In the genomic region with DNA sequence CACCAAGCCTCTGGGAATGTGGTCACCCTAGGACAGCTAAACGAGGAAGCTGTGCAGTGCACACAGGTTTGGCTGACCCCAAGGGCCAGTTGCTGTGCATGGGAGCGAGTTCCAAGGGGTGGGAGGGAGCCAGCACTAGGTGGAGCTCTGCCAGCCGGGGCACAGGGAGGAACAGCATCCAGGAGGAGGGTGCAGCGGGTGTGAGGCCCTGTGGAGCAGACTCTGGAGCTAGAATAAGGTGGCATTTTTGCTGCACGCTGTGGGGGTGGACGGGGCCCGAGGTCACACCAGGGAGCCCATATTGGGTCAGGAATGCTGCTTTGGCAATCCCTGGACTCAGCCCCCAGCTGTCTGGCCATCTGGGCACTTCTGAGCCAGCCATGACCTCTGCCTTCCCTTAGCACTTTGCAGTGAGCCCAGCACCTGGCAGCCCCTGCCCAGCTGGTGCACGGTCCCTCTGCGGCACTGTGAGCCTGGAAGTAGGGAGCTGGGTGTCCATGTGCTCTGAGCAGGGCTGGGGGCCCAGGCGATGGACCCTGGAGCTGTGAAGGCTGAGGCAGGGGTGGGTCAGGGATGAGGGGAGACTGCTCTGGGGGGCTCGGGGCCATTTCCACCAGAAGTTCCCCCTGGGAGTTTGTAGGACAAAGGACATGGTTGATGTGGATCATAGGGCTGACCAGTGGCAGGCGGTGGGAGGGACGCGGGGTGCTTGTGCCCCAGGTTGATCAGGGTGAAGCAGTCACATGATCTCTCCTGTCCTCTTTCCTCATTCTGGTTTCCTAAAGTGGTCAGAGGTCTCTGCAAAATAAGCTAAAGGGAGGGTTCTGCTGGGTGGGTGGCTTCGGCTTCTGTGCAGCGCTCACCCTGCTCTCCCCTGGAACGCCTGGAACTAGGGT, we compare ENCODE assay signal across 8 cellular contexts. TPM values are rescaled to one million over a fixed set of nuclear protein-coding genes. Genes with fewer than 3 reads are reported as not detected.
A peak's percentile ranks its signal among the peaks of the same experiment; 100 is the strongest.
DNase-seq lines count a peak whose midpoint lies in the region; ATAC-seq lines count a peak whose summit lies in the region.

No MANE protein-coding gene starts in this region.

- H3K4me1 Mint-ChIP-seq in activated T-helper 1 cell treated with anti-CD3 and anti-CD28 coated beads, Interleukin-12 subunit alpha, Interleukin-12 subunit beta, Interleukin-2, Interleukin-4 antibody, amounts not matched to agents 30 ng/mL and 10 ng/mL and 1 ng/mL, durations not matched to agents 14 hours and 24 hours and 36 hours (ENCODE audit: low read depth): peaks cover 46% of the 10 kb centered on the region

- H3K9ac ChIP-seq in HUES6 (ENCODE audit: low read length): peak overlapping the region; percentile 90

- ATAC-seq in right cardiac atrium (peak; percentile 1 to 11), GM18498 (IDR thresholded peaks at IDR 0.05; ENCODE audit: unreplicated experiment) (no peak), GM21423 (IDR thresholded peaks at IDR 0.05; ENCODE audit: unreplicated experiment) (no peak)

- H3K27ac ChIP-seq in HUES6 (ENCODE audit: low read depth, low read length) (peak overlapping the region; percentile 80; the same call in 1 of the 2 replicates), right cardiac atrium (ENCODE audit: low read length) (peak overlapping the region; percentile 70)

- H3K27me3 ChIP-seq in HUES6 (ENCODE audit: control insufficient read depth, insufficient read depth, low read length): no peaks in the 10 kb centered on the region
- no peaks in the 10 kb centered on the region for H3K27me3 ChIP-seq in right cardiac atrium (ENCODE audit: control insufficient read depth, insufficient read depth)

- H3K9me3 Mint-ChIP-seq in activated T-helper 1 cell treated with anti-CD3 and anti-CD28 coated beads, Interleukin-12 subunit alpha, Interleukin-12 subunit beta, Interleukin-2, Interleukin-4 antibody, amounts not matched to agents 30 ng/mL and 10 ng/mL and 1 ng/mL, durations not matched to agents 14 hours and 24 hours and 36 hours: no peaks in the 10 kb centered on the region

- H3K4me1 ChIP-seq in HUES6 (ENCODE audit: control insufficient read depth, insufficient read depth, low read length) (peaks cover 12% of the 10 kb centered on the region), right cardiac atrium (ENCODE audit: control insufficient read depth, insufficient read depth, low read length) (peaks cover 9% of the 10 kb centered on the region)

- H3K36me3 ChIP-seq in HUES6 (ENCODE audit: control insufficient read depth, insufficient read depth, low read length): peaks cover 10% of the 10 kb centered on the region; the same call in 1 of the 2 replicates

- H3K4me3 Mint-ChIP-seq in activated T-helper 1 cell treated with anti-CD3 and anti-CD28 coated beads, Interleukin-12 subunit alpha, Interleukin-12 subunit beta, Interleukin-2, Interleukin-4 antibody, amounts not matched to agents 30 ng/mL and 10 ng/mL and 1 ng/mL, durations not matched to agents 14 hours and 24 hours and 36 hours: peak overlapping the region; percentile 80

- WGBS in right cardiac atrium: 34% methylated on average over 17 of the region's 17 CpGs

- DNase-seq in activated T-helper 1 cell treated with anti-CD3 and anti-CD28 coated beads, Interleukin-12 subunit alpha, Interleukin-12 subunit beta, Interleukin-2, Interleukin-4 antibody, amounts not matched to agents 30 ng/mL and 10 ng/mL and 1 ng/mL, durations not matched to agents 14 hours and 24 hours and 36 hours (ENCODE audit: low spot score): no peak
- peak; percentile 54 to 77 (median 76) for DNase-seq in right cardiac atrium
- no peak for DNase-seq in skeletal muscle cell (ENCODE audit: low read depth)
- no peak for DNase-seq in NCI-H510A (lab: John Stamatoyannopoulos, UW)

- H3K4me3 ChIP-seq in GM08714 (ENCODE audit: low read length) (peak overlapping the region; percentile 63; the same call in 1 of the 2 replicates), HUES6 (ENCODE audit: low read depth, low read length) (peak overlapping the region; percentile 77), right cardiac atrium (ENCODE audit: low read length) (peak overlapping the region; percentile 53), skeletal muscle cell (ENCODE audit: low read depth, low read length) (peak overlapping the region; percentile 52)

- no peaks in the 10 kb centered on the region for H3K9me3 ChIP-seq in HUES6 (ENCODE audit: control insufficient read depth, insufficient read depth, low read depth, low read length)
- no peaks in the 10 kb centered on the region for H3K9me3 ChIP-seq in right cardiac atrium (ENCODE audit: control insufficient read depth, low read length)

- peak overlapping the region; percentile 87 for H3K27ac Mint-ChIP-seq in activated T-helper 1 cell treated with anti-CD3 and anti-CD28 coated beads, Interleukin-12 subunit alpha, Interleukin-12 subunit beta, Interleukin-2, Interleukin-4 antibody, amounts not matched to agents 30 ng/mL and 10 ng/mL and 1 ng/mL, durations not matched to agents 14 hours and 24 hours and 36 hours

- peaks cover 19% of the 10 kb centered on the region for H3K36me3 Mint-ChIP-seq in activated T-helper 1 cell treated with anti-CD3 and anti-CD28 coated beads, Interleukin-12 subunit alpha, Interleukin-12 subunit beta, Interleukin-2, Interleukin-4 antibody, amounts not matched to agents 30 ng/mL and 10 ng/mL and 1 ng/mL, durations not matched to agents 14 hours and 24 hours and 36 hours (ENCODE audit: low read depth)

- H3K27me3 Mint-ChIP-seq in activated T-helper 1 cell treated with anti-CD3 and anti-CD28 coated beads, Interleukin-12 subunit alpha, Interleukin-12 subunit beta, Interleukin-2, Interleukin-4 antibody, amounts not matched to agents 30 ng/mL and 10 ng/mL and 1 ng/mL, durations not matched to agents 14 hours and 24 hours and 36 hours (ENCODE audit: insufficient read depth): no peaks in the 10 kb centered on the region

- intact Hi-C loops in activated T-helper 1 cell treated with anti-CD3 and anti-CD28 coated beads, Interleukin-12 subunit alpha, Interleukin-12 subunit beta, Interleukin-2, Interleukin-4 antibody, amounts not matched to agents 30 ng/mL and 10 ng/mL and 1 ng/mL, durations not matched to agents 14 hours and 24 hours and 36 hours (cut with micrococcal nuclease): loop anchor here (1.0 to 5.0 kb wide), 4 partner anchors 9 to 284 kb away; a partner anchor contains a TSS
- intact Hi-C loops in right cardiac atrium (cut with DNase I): loop anchor here in 1 of 4 donors (5.0 kb wide), 1 partner anchor 49 kb away; a partner anchor contains a TSS

RNA-seq across cellular contexts. Expression of a gene that starts 8.9 kb away (rescaled TPM):
- 123 and 135 TPM in 2 replicates for total RNA-seq in activated T-helper 1 cell treated with anti-CD3 and anti-CD28 coated beads, Interleukin-12 subunit alpha, Interleukin-12 subunit beta, Interleukin-2, Interleukin-4 antibody, amounts not matched to agents 30 ng/mL and 10 ng/mL and 1 ng/mL, durations not matched to agents 14 hours and 24 hours and 36 hours
- 100 to 1,000 TPM in 1 of 4 donors, 10 to 100 TPM in 3; 74.9 to 102 (median 83.5) TPM for total RNA-seq in right cardiac atrium
- 53.3 TPM for polyA plus RNA-seq in right cardiac atrium

RNA-seq across cellular contexts. Expression of a gene that starts 48.3 kb away (rescaled TPM):
- total RNA-seq in activated T-helper 1 cell treated with anti-CD3 and anti-CD28 coated beads, Interleukin-12 subunit alpha, Interleukin-12 subunit beta, Interleukin-2, Interleukin-4 antibody, amounts not matched to agents 30 ng/mL and 10 ng/mL and 1 ng/mL, durations not matched to agents 14 hours and 24 hours and 36 hours: 51.9 and 52.4 TPM in 2 replicates
- 10 to 100 TPM; 28.6 to 36.2 (median 31.8) TPM for total RNA-seq in right cardiac atrium
- 57.5 TPM for polyA plus RNA-seq in right cardiac atrium

Comparison
In these comparisons a context has a peak if more than half of its experiments do, and no peak if none do; other contexts are left out.
1. DNase-seq: peak in right cardiac atrium (3 of 3); none in activated T-helper 1 cell treated with anti-CD3 and anti-CD28 coated beads, Interleukin-12 subunit alpha, Interleukin-12 subunit beta, Interleukin-2, Interleukin-4 antibody, amounts not matched to agents 30 ng/mL and 10 ng/mL and 1 ng/mL, durations not matched to agents 14 hours and 24 hours and 36 hours (single experiment), skeletal muscle cell (single experiment) and NCI-H510A (single experiment).
2. ATAC-seq: peak in right cardiac atrium (2 of 2); none in GM18498 (single experiment) and GM21423 (single experiment).
3. Peak in every context shown above with its lines, with median percentiles within 50 percentile points of each other: H3K4me3 ChIP-seq.